23 cellular contexts compared by ENCODE assay signal in genomic region chr10:37572206-37572605, GRCh38.
DNase-seq lines count a peak whose midpoint lies in the region; ATAC-seq, FAIRE-seq and TF ChIP-seq lines count a peak whose summit lies in the region.
"Had no signal": no experiment of that assay in that cellular context is flagged by ENCODE, and none has a peak within 500 bp of the region (broad histone marks: within the 10 kb centered on the region; RNA-seq: fewer than 3 reads in every experiment).

No MANE protein-coding gene starts in this region.

- TF ChIP-seq CTCF in foreskin keratinocyte (conservative IDR thresholded peaks at IDR 0.05): no peak

- no peaks in the 10 kb centered on the region for H3K27me3 ChIP-seq in foreskin keratinocyte
- H3K27me3 ChIP-seq: BLaER1 had no signal

- no peak overlapping the region for H3K27ac ChIP-seq in foreskin keratinocyte
- H3K27ac ChIP-seq: 22Rv1, BLaER1, C4-2B, GM23248 had no signal

- peak; percentile 13 for FAIRE-seq in urothelium cell line (lab: Jason Lieb, UNC)
- FAIRE-seq: A204.1, G401.6, GM12892, GM19239, H1 had no signal

- no peaks in the 10 kb centered on the region for H3K36me3 Mint-ChIP-seq in stimulated activated naive CD8-positive, alpha-beta T cell treated with anti-CD3 and anti-CD28 coated beads, Interleukin-15, Interleukin-2, amounts not matched to agents 100 ng/mL and 50 ng/mL, for 24 hours (ENCODE audit: low read depth)
- H3K36me3 Mint-ChIP-seq: CD4-positive, CD25-positive, alpha-beta regulatory T cell; CD8-positive, alpha-beta T cell had no signal

- no peak for ATAC-seq in stimulated activated naive CD8-positive, alpha-beta T cell treated with anti-CD3 and anti-CD28 coated beads, Interleukin-15, amount 100 ng/mL, for 72 hours
- no peak for ATAC-seq in foreskin keratinocyte
- ATAC-seq: CD8-positive, alpha-beta T cell had no signal

- peak overlapping the region; percentile 51 for H3K27ac Mint-ChIP-seq in stimulated activated naive CD8-positive, alpha-beta T cell treated with anti-CD3 and anti-CD28 coated beads, Interleukin-15, Interleukin-2, amounts not matched to agents 100 ng/mL and 50 ng/mL, for 24 hours
- H3K27ac Mint-ChIP-seq in stimulated activated naive CD8-positive, alpha-beta T cell treated with anti-CD3 and anti-CD28 coated beads, Interleukin-15, amount 100 ng/mL, for 72 hours: no peak overlapping the region
- H3K27ac Mint-ChIP-seq: B cell; CD4-positive, CD25-positive, alpha-beta regulatory T cell; CD8-positive, alpha-beta T cell had no signal

- H3K4me1 Mint-ChIP-seq in stimulated activated naive CD8-positive, alpha-beta T cell treated with anti-CD3 and anti-CD28 coated beads, Interleukin-15, Interleukin-2, amounts not matched to agents 100 ng/mL and 50 ng/mL, for 24 hours (ENCODE audit: low read depth): no peaks in the 10 kb centered on the region
- no peaks in the 10 kb centered on the region for H3K4me1 Mint-ChIP-seq in stimulated activated naive CD8-positive, alpha-beta T cell treated with anti-CD3 and anti-CD28 coated beads, Interleukin-15, amount 100 ng/mL, for 72 hours
- H3K4me1 Mint-ChIP-seq: B cell; CD4-positive, CD25-positive, alpha-beta regulatory T cell had no signal

- H3K9me3 Mint-ChIP-seq in stimulated activated naive CD8-positive, alpha-beta T cell treated with anti-CD3 and anti-CD28 coated beads, Interleukin-15, Interleukin-2, amounts not matched to agents 100 ng/mL and 50 ng/mL, for 24 hours: peaks cover 14% of the 10 kb centered on the region
- peaks cover 12 to 18% of the 10 kb centered on the region in 2 donors for H3K9me3 Mint-ChIP-seq in stimulated activated naive CD8-positive, alpha-beta T cell treated with anti-CD3 and anti-CD28 coated beads, Interleukin-15, amount 100 ng/mL, for 72 hours

- no peaks in the 10 kb centered on the region for H3K4me1 ChIP-seq in foreskin keratinocyte
- H3K4me1 ChIP-seq: BLaER1, Caco-2 had no signal

- no peak overlapping the region for H3K4me3 Mint-ChIP-seq in stimulated activated naive CD8-positive, alpha-beta T cell treated with anti-CD3 and anti-CD28 coated beads, Interleukin-15, Interleukin-2, amounts not matched to agents 100 ng/mL and 50 ng/mL, for 24 hours
- no peak overlapping the region for H3K4me3 Mint-ChIP-seq in stimulated activated naive CD8-positive, alpha-beta T cell treated with anti-CD3 and anti-CD28 coated beads, Interleukin-15, amount 100 ng/mL, for 72 hours
- H3K4me3 Mint-ChIP-seq: B cell; CD4-positive, CD25-positive, alpha-beta regulatory T cell; CD8-positive, alpha-beta T cell had no signal

- no peaks in the 10 kb centered on the region for H3K27me3 Mint-ChIP-seq in stimulated activated naive CD8-positive, alpha-beta T cell treated with anti-CD3 and anti-CD28 coated beads, Interleukin-15, Interleukin-2, amounts not matched to agents 100 ng/mL and 50 ng/mL, for 24 hours
- H3K27me3 Mint-ChIP-seq in stimulated activated naive CD8-positive, alpha-beta T cell treated with anti-CD3 and anti-CD28 coated beads, Interleukin-15, amount 100 ng/mL, for 72 hours: no peaks in the 10 kb centered on the region
- H3K27me3 Mint-ChIP-seq: B cell; CD4-positive, CD25-positive, alpha-beta regulatory T cell had no signal

- DNase-seq in stimulated activated naive CD8-positive, alpha-beta T cell treated with anti-CD3 and anti-CD28 coated beads, Interleukin-15, amount 100 ng/mL, for 72 hours: no peak
- DNase-seq in myocyte (ENCODE audit: low read depth) (peak; percentile 43), urothelium cell line (ENCODE audit: low spot score) (no peak), foreskin keratinocyte (no peak), mesenteric fat pad (ENCODE audit: low spot score) (no peak)
- DNase-seq: Caco-2; CD4-positive, CD25-positive, alpha-beta regulatory T cell; CD8-positive, alpha-beta T cell; DMS153; DND-41; GM23248; H7; HCEC 1CT had no signal
